1 cellular context compared by ENCODE assay signal in genomic region chr1:984476-984814, GRCh38.
TF ChIP-seq lines count a peak whose summit lies in the region.

No MANE protein-coding gene starts in this region.

TF ChIP-seq in HEK293, 187 proteins besides CTCF, POLR2A, EP300 and RAD21 (continued from another document and continues in another):
- TF ChIP-seq, protein P1, sequence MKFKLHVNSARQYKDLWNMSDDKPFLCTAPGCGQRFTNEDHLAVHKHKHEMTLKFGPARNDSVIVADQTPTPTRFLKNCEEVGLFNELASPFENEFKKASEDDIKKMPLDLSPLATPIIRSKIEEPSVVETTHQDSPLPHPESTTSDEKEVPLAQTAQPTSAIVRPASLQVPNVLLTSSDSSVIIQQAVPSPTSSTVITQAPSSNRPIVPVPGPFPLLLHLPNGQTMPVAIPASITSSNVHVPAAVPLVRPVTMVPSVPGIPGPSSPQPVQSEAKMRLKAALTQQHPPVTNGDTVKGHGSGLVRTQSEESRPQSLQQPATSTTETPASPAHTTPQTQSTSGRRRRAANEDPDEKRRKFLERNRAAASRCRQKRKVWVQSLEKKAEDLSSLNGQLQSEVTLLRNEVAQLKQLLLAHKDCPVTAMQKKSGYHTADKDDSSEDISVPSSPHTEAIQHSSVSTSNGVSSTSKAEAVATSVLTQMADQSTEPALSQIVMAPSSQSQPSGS (tag by site-specific recombination; IDR thresholded peaks at IDR 0.05; ENCODE audit: low read depth) = no peak
- no peak for TF ChIP-seq ZNF133 (tag by site-specific recombination; IDR thresholded peaks at IDR 0.05)
- TF ChIP-seq HOXC10 (CRISPR knock-in tag; IDR thresholded peaks at IDR 0.05) = no peak
- no peak for TF ChIP-seq ZNF423 (tag by site-specific recombination; IDR thresholded peaks at IDR 0.05)
- 0 out of 2 replicates have a peak, but pooled peaks have one; percentile 20 for TF ChIP-seq ZFP3 (tag by site-specific recombination; IDR thresholded peaks at IDR 0.05; ENCODE audit: low read depth)
- TF ChIP-seq SCRT2 (tag by site-specific recombination; IDR thresholded peaks at IDR 0.05) = no peak
- TF ChIP-seq ZNF184 (tag by site-specific recombination; IDR thresholded peaks at IDR 0.05) = no peak
- TF ChIP-seq ZNF555 (tag by site-specific recombination; conservative IDR thresholded peaks at IDR 0.05) = peak; percentile 85
- TF ChIP-seq ZNF404 (tag by site-specific recombination; IDR thresholded peaks at IDR 0.05) = 0 out of 2 replicates have a peak, but pooled peaks have one; percentile 44
- TF ChIP-seq ZNF707 (tag by site-specific recombination; IDR thresholded peaks at IDR 0.05) = no peak
- TF ChIP-seq, protein P2, sequence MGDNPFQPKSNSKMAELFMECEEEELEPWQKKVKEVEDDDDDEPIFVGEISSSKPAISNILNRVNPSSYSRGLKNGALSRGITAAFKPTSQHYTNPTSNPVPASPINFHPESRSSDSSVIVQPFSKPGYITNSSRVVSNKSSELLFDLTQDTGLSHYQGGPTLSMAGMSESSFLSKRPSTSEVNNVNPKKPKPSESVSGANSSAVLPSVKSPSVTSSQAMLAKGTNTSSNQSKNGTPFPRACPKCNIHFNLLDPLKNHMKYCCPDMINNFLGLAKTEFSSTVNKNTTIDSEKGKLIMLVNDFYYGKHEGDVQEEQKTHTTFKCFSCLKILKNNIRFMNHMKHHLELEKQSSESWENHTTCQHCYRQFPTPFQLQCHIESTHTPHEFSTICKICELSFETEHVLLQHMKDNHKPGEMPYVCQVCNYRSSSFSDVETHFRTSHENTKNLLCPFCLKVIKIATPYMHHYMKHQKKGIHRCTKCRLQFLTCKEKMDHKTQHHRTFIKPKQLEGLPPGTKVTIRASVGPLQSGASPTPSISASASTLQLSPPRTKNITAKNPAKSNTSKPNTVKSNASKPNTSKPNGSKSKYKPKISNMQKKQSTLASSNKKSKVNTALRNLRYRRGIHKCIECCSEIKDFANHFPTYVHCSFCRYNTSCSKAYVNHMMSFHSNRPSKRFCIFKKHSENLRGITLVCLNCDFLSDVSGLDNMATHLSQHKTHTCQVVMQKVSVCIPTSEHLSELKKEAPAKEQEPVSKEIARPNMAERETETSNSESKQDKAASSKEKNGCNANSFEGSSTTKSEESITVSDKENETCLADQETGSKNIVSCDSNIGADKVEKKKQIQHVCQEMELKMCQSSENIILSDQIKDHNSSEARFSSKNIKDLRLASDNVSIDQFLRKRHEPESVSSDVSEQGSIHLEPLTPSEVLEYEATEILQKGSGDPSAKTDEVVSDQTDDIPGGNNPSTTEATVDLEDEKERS (tag by site-specific recombination; IDR thresholded peaks at IDR 0.05) = no peak
- TF ChIP-seq ZNF140 (tag by site-specific recombination; IDR thresholded peaks at IDR 0.05) = peak; percentile 88
- TF ChIP-seq ZNF324 (tag by site-specific recombination; IDR thresholded peaks at IDR 0.05) = no peak
- TF ChIP-seq SETDB1 (IDR thresholded peaks at IDR 0.05; ENCODE audit: insufficient read length, low read length) = no peak
- TF ChIP-seq ZNF19 (tag by site-specific recombination; IDR thresholded peaks at IDR 0.05; ENCODE audit: low read depth) = 0 out of 2 replicates have a peak, but pooled peaks have one; percentile 39
- TF ChIP-seq ZNF16 (tag by site-specific recombination; IDR thresholded peaks at IDR 0.05; ENCODE audit: low read depth) = no peak
- no peak for TF ChIP-seq ZNF660 (tag by site-specific recombination; IDR thresholded peaks at IDR 0.05)
- no peak for TF ChIP-seq SCRT1 (tag by site-specific recombination; IDR thresholded peaks at IDR 0.05; ENCODE audit: borderline replicate concordance)
- TF ChIP-seq ZSCAN18 (tag by site-specific recombination; IDR thresholded peaks at IDR 0.05) = no peak
- TF ChIP-seq ZBTB48 (tag by site-specific recombination; IDR thresholded peaks at IDR 0.05) = no peak
- peak; percentile 78; the same call in 1 of the 2 replicates for TF ChIP-seq ZNF664 (tag by site-specific recombination; IDR thresholded peaks at IDR 0.05)
- no peak for TF ChIP-seq KLF10 (tag by site-specific recombination; IDR thresholded peaks at IDR 0.05)
- no peak for TF ChIP-seq SP2 (tag by site-specific recombination; IDR thresholded peaks at IDR 0.05)
- peak; percentile 57; the same call in 1 of the 2 replicates for TF ChIP-seq ZXDB (tag by site-specific recombination; IDR thresholded peaks at IDR 0.05)
- no peak for TF ChIP-seq ZNF10 (tag by site-specific recombination; IDR thresholded peaks at IDR 0.05)
- TF ChIP-seq IKZF3 (tag by site-specific recombination; IDR thresholded peaks at IDR 0.05) = no peak
- no peak; the same call in none of the 2 replicates for TF ChIP-seq ZNF433 (tag by site-specific recombination; IDR thresholded peaks at IDR 0.05; ENCODE audit: low read depth)
- no peak for TF ChIP-seq PRDM1 (tag by site-specific recombination; IDR thresholded peaks at IDR 0.05)
- no peak; the same call in 1 of the 2 replicates for TF ChIP-seq ZNF202 (tag by site-specific recombination; IDR thresholded peaks at IDR 0.05; ENCODE audit: borderline replicate concordance)
- TF ChIP-seq REST (tag by site-specific recombination; IDR thresholded peaks at IDR 0.05) = peak; percentile 78
- no peak for TF ChIP-seq ZNF302 (tag by site-specific recombination; IDR thresholded peaks at IDR 0.05; ENCODE audit: low read depth)
- TF ChIP-seq ZNF132 (tag by site-specific recombination; IDR thresholded peaks at IDR 0.05; ENCODE audit: borderline replicate concordance) = no peak
- TF ChIP-seq ZNF449 (tag by site-specific recombination; IDR thresholded peaks at IDR 0.05) = no peak
- TF ChIP-seq ZNF623 (tag by site-specific recombination; IDR thresholded peaks at IDR 0.05) = peak; percentile 79
- TF ChIP-seq, protein P3, sequence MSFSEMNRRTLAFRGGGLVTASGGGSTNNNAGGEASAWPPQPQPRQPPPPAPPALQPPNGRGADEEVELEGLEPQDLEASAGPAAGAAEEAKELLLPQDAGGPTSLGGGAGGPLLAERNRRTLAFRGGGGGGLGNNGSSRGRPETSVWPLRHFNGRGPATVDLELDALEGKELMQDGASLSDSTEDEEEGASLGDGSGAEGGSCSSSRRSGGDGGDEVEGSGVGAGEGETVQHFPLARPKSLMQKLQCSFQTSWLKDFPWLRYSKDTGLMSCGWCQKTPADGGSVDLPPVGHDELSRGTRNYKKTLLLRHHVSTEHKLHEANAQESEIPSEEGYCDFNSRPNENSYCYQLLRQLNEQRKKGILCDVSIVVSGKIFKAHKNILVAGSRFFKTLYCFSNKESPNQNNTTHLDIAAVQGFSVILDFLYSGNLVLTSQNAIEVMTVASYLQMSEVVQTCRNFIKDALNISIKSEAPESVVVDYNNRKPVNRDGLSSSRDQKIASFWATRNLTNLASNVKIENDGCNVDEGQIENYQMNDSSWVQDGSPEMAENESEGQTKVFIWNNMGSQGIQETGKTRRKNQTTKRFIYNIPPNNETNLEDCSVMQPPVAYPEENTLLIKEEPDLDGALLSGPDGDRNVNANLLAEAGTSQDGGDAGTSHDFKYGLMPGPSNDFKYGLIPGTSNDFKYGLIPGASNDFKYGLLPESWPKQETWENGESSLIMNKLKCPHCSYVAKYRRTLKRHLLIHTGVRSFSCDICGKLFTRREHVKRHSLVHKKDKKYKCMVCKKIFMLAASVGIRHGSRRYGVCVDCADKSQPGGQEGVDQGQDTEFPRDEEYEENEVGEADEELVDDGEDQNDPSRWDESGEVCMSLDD (tag by site-specific recombination; IDR thresholded peaks at IDR 0.05) = no peak
- TF ChIP-seq ZNF221 (tag by site-specific recombination; IDR thresholded peaks at IDR 0.05; ENCODE audit: borderline replicate concordance) = no peak
- TF ChIP-seq PRDM6 (tag by site-specific recombination; IDR thresholded peaks at IDR 0.05) = no peak
- no peak for TF ChIP-seq ZSCAN30 (tag by site-specific recombination; IDR thresholded peaks at IDR 0.05)
- no peak for TF ChIP-seq ZNF777 (tag by site-specific recombination; IDR thresholded peaks at IDR 0.05; ENCODE audit: borderline replicate concordance)
- no peak for TF ChIP-seq ZNF26 (tag by site-specific recombination; IDR thresholded peaks at IDR 0.05)
- no peak for TF ChIP-seq KLF1 (tag by site-specific recombination; IDR thresholded peaks at IDR 0.05)
- TF ChIP-seq SALL2 (tag by site-specific recombination; IDR thresholded peaks at IDR 0.05; ENCODE audit: borderline replicate concordance) = no peak
- TF ChIP-seq ZBTB8A (tag by site-specific recombination; IDR thresholded peaks at IDR 0.05) = peak; percentile 83
- TF ChIP-seq ZNF341 (tag by site-specific recombination; IDR thresholded peaks at IDR 0.05; ENCODE audit: low read depth) = peak; percentile 31; the same call in 1 of the 2 replicates
- TF ChIP-seq SP7 (tag by site-specific recombination; IDR thresholded peaks at IDR 0.05) = no peak
- no peak for TF ChIP-seq ZNF645 (tag by site-specific recombination; IDR thresholded peaks at IDR 0.05)
- no peak for TF ChIP-seq ZNF48 (tag by site-specific recombination; IDR thresholded peaks at IDR 0.05)
- TF ChIP-seq ZBTB7A (tag by site-specific recombination; IDR thresholded peaks at IDR 0.05; ENCODE audit: low read depth) = no peak
- no peak for TF ChIP-seq MYNN (tag by site-specific recombination; IDR thresholded peaks at IDR 0.05; ENCODE audit: borderline replicate concordance)
- no peak for TF ChIP-seq ZNF521 (tag by site-specific recombination; IDR thresholded peaks at IDR 0.05)
